ENCODE assay signal across 9 cellular contexts in the genomic region with DNA sequence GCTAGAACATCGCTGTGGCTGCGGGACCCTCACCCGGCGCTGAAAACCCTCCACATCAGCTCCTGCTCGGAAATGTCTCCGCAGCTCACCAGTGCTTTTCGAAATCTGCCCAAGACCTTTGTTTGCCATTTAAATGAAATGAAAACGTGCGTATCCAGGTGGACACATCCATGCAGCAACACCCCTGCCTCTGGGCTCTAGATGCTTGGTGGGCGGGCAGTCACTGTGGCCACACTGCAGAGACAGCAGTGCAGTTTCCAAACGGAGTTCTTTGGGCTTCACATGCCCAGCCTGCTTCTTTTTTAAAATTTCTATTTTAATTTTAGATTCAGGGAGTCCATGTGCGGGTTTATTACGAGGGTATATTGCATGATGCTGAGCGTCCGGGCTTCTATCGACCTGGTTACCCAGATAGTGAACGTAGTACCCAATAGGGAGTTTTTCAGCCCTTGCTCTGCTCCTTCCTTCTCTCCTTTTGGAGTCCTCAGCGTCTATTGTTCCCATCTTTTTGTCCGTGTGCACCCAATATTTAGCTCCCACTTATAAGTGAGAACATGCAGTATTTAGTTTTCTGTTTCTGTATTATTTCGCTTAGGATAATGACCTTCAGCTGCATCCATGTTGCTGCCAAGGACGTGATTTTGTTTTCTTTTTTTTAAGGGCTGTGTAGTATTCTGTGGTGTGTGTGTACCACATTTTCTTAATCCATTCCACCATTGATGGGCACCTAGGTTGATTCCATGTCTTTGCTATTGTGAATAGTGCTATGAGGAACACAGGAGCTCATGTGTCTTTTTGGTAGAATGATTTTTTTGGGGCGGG. TPM values are rescaled to one million over a fixed set of nuclear protein-coding genes. Genes with fewer than 3 reads are reported as not detected.
DNase-seq lines count a peak whose midpoint lies in the region; ATAC-seq and TF ChIP-seq lines count a peak whose summit lies in the region.
"Had no signal": no experiment of that assay in that cellular context is flagged by ENCODE, and none has a peak within 500 bp of the region (broad histone marks: within the 10 kb centered on the region; RNA-seq: fewer than 3 reads in every experiment).

No MANE protein-coding gene starts in this region.

- TF ChIP-seq POLR2A in body of pancreas (IDR thresholded peaks at IDR 0.05), result no peak
- TF ChIP-seq POLR2A in upper lobe of left lung (IDR thresholded peaks at IDR 0.05), result no peak

- DNase-seq in cardiac muscle cell (ENCODE audit: low read depth in 1 of 2, low spot score in 1 of 2) (no peak), cardiac septum (ENCODE audit: low spot score) (no peak), body of pancreas (no peak), medulla oblongata (ENCODE audit: extremely low spot score) (peak; percentile 23), upper lobe of left lung (no peak), activated gamma-delta T cell treated with Interleukin-2 at 50 U/mL for 16 hours (no peak), iPS-NIHi7 (ENCODE audit: extremely low spot score) (no peak)
- DNase-seq: DND-41 had no signal

- no peak overlapping the region for H3K27ac ChIP-seq in cardiac muscle cell
- H3K27ac ChIP-seq in body of pancreas, result peak overlapping the region; percentile 82 to 88 (median 86)
- peak overlapping the region in 2 of 4 donors; percentile 28 to 67 for H3K27ac ChIP-seq in upper lobe of left lung

- H3K4me1 ChIP-seq in cardiac muscle cell (ENCODE audit: low read depth) (peaks cover 17% of the 10 kb centered on the region), body of pancreas (peaks cover 46% of the 10 kb centered on the region), upper lobe of left lung (peaks cover 40 to 50% (median 44%) of the 10 kb centered on the region in 4 donors)

- H3K9me3 ChIP-seq in cardiac muscle cell (ENCODE audit: low read depth) (no peaks in the 10 kb centered on the region), body of pancreas (no peaks in the 10 kb centered on the region), upper lobe of left lung (no peaks in the 10 kb centered on the region)

- intact Hi-C loops in cardiac septum (cut with DNase I), result no loop called here
- intact Hi-C loops in body of pancreas (cut with DNase I), result no loop called here

- H3K36me3 ChIP-seq in cardiac muscle cell (no peaks in the 10 kb centered on the region), body of pancreas (replicated peaks in 1 of 2; ENCODE audit: insufficient read depth in 1 of 2, low read depth in 2 of 2) (no peaks in the 10 kb centered on the region), upper lobe of left lung (no peaks in the 10 kb centered on the region)

- peak overlapping the region; percentile 41 for H3K4me3 ChIP-seq in cardiac muscle cell
- peak overlapping the region; percentile 52 for H3K4me3 ChIP-seq in body of pancreas
- peak overlapping the region in 3 of 4 donors; percentile 50 to 59 (median 57) for H3K4me3 ChIP-seq in upper lobe of left lung

- no peak for TF ChIP-seq EP300 in upper lobe of left lung (IDR thresholded peaks at IDR 0.05)

- 10 to 12% methylated on average over 16 to 22 of the region's 22 CpGs for WGBS in body of pancreas, 2 donors
- 23 to 31% methylated on average over 22 of the region's 22 CpGs for WGBS in upper lobe of left lung, 2 donors

- peaks cover 57% of the 10 kb centered on the region for H3K27me3 ChIP-seq in cardiac muscle cell
- peaks cover 0 to 12% of the 10 kb centered on the region in 2 donors for H3K27me3 ChIP-seq in body of pancreas
- H3K27me3 ChIP-seq in upper lobe of left lung, result peaks cover 9 to 49% (median 27%) of the 10 kb centered on the region in 4 donors

- no peak for TF ChIP-seq CTCF in cardiac muscle cell (IDR thresholded peaks at IDR 0.05; ENCODE audit: low read depth, low read length)
- no peak for TF ChIP-seq CTCF in body of pancreas (IDR thresholded peaks at IDR 0.05)
- TF ChIP-seq CTCF in upper lobe of left lung (IDR thresholded peaks at IDR 0.05), result no peak

- ATAC-seq in body of pancreas (no peak), upper lobe of left lung (ENCODE audit: low FRiP score in 2 of 2) (no peak), GM21390 (IDR thresholded peaks at IDR 0.05; ENCODE audit: unreplicated experiment) (no peak)

RNA-seq across cellular contexts. Expression of a gene that starts 4.8 kb away (rescaled TPM):
- total RNA-seq in cardiac muscle cell (57.6 and 83.9 TPM in 2 replicates), cardiac septum (1.2 TPM), body of pancreas (10 to 100 TPM in 1 of 2 donors, 1 to 10 TPM in 1; 1.3 to 10.6 TPM), upper lobe of left lung (1 to 10 TPM in 4 of 6 donors, under 1 TPM in 1, not detected in 1; 0.67 to 4.1 (median 1.7) TPM)
- 27.9 and 29.8 TPM in 2 replicates for polyA plus RNA-seq in cardiac muscle cell

RNA-seq across cellular contexts. Expression of a gene that starts 26.5 kb away (rescaled TPM):
- 22.2 and 23.3 TPM in 2 replicates for total RNA-seq in cardiac muscle cell
- polyA plus RNA-seq in cardiac muscle cell, result 32.6 and 44.0 TPM in 2 replicates
- 8.8 TPM for total RNA-seq in cardiac septum
- 10 to 100 TPM; 10.9 to 11.2 TPM for total RNA-seq in body of pancreas
- total RNA-seq in upper lobe of left lung, result 10 to 100 TPM; 17.0 to 24.5 (median 22.9) TPM
